Comparison of ENCODE assay signal across 8 cellular contexts in genomic region chr17:28712037-28712704, GRCh38. TPM values are rescaled to one million over a fixed set of nuclear protein-coding genes. Genes with fewer than 3 reads are reported as not detected.
A peak's percentile ranks its signal among the peaks of the same experiment; 100 is the strongest.
DNase-seq lines count a peak whose midpoint lies in the region; ATAC-seq and TF ChIP-seq lines count a peak whose summit lies in the region.

No MANE protein-coding gene starts in this region.

- H3K27ac Mint-ChIP-seq in Caco-2 (ENCODE audit: unreplicated experiment) (peak overlapping the region; percentile 87), natural killer cell (peak overlapping the region; percentile 80 to 88)

- no peak for TF ChIP-seq POLR2A in tibial nerve (IDR thresholded peaks at IDR 0.05)

- H3K9me3 Mint-ChIP-seq in Caco-2 (ENCODE audit: unreplicated experiment): no peaks in the 10 kb centered on the region
- no peaks in the 10 kb centered on the region for H3K9me3 Mint-ChIP-seq in natural killer cell

- no peaks in the 10 kb centered on the region for H3K36me3 ChIP-seq in Caco-2 (ENCODE audit: control insufficient read depth, insufficient read depth, low read length)
- H3K36me3 ChIP-seq in ectodermal cell (ENCODE audit: control insufficient read depth, insufficient read depth, low read length): peaks cover 14% of the 10 kb centered on the region
- peaks cover 0 to 32% (median 5%) of the 10 kb centered on the region in 3 donors for H3K36me3 ChIP-seq in tibial nerve

- H3K4me3 ChIP-seq in Caco-2 (ENCODE audit: low read depth, low read length) (no peak overlapping the region), ectodermal cell (ENCODE audit: insufficient read depth, low read depth, low read length) (peak overlapping the region; percentile 58), tibial nerve (peak overlapping the region; percentile 42 to 72 (median 54))

- intact Hi-C loops in Caco-2 (cut with micrococcal nuclease; ENCODE audit: unreplicated experiment): no loop called here
- intact Hi-C loops in natural killer cell (cut with micrococcal nuclease): loop anchor here (10.0 kb wide), 1 partner anchor 377 kb away; the partner anchor contains the start of genes IFT20 and TNFAIP1

- H3K4me1 Mint-ChIP-seq in Caco-2 (ENCODE audit: low read depth, unreplicated experiment) (peaks cover 6% of the 10 kb centered on the region), natural killer cell (peaks cover 18 to 20% of the 10 kb centered on the region in 2 donors)

- H3K9me3 ChIP-seq in Caco-2 (no peaks in the 10 kb centered on the region), ectodermal cell (ENCODE audit: control insufficient read depth, low read length) (no peaks in the 10 kb centered on the region), tibial nerve (no peaks in the 10 kb centered on the region)

- H3K4me1 ChIP-seq in Caco-2: peaks cover 11% of the 10 kb centered on the region
- peaks cover 7% of the 10 kb centered on the region for H3K4me1 ChIP-seq in ectodermal cell (ENCODE audit: control insufficient read depth, insufficient read depth, low read length)
- H3K4me1 ChIP-seq in tibial nerve: peaks cover 0 to 54% (median 11%) of the 10 kb centered on the region in 4 donors

- POLR2A ChIA-PET in Caco-2 (lab: Charles Lee): no interaction called here

- DNase-seq in Caco-2: peak in 1 of 2 experiments; percentile 35
- DNase-seq in activated CD4-positive, alpha-beta T cell treated with anti-CD3 and anti-CD28 coated beads for 1 hour: peak; percentile 42
- DNase-seq in natural killer cell: peak; percentile 41
- DNase-seq in tibial nerve (ENCODE audit: low spot score in 2 of 2): peak; percentile 19 to 24
- no peak for DNase-seq in NCI-H2227 (lab: John Stamatoyannopoulos, UW; ENCODE audit: unreplicated experiment)

- 12% methylated on average over 34 of the region's 34 CpGs for WGBS in ectodermal cell, 2 experiments
- 24 to 32% methylated on average over 24 to 34 of the region's 34 CpGs for WGBS in tibial nerve, 2 donors

- CTCF ChIA-PET in Caco-2 (lab: Charles Lee): interaction anchor here (0.8 kb wide), 1 partner anchor 15 kb away, joined by 5 read pairs; no protein-coding TSS in a partner anchor

- no peaks in the 10 kb centered on the region for H3K27me3 ChIP-seq in Caco-2 (replicated peaks; ENCODE audit: control insufficient read depth, insufficient read depth, low read length)
- no peaks in the 10 kb centered on the region for H3K27me3 ChIP-seq in ectodermal cell (ENCODE audit: control insufficient read depth, insufficient read depth, low read length, poor library complexity, severe bottlenecking)
- H3K27me3 ChIP-seq in tibial nerve: no peaks in the 10 kb centered on the region

- TF ChIP-seq CTCF in Caco-2 (IDR thresholded peaks at IDR 0.05; ENCODE audit: insufficient read depth in 1 of 2, low read depth in 1 of 2, low read length in 1 of 2, severe bottlenecking in 1 of 2, unreplicated experiment in 1 of 2) (no peak), natural killer cell (IDR thresholded peaks at IDR 0.05) (no peak), tibial nerve (IDR thresholded peaks at IDR 0.05) (no peak)

- H3K4me3 Mint-ChIP-seq in Caco-2 (ENCODE audit: unreplicated experiment): peak overlapping the region; percentile 82
- H3K4me3 Mint-ChIP-seq in natural killer cell: peak overlapping the region; percentile 93

- BruUV-seq in Caco-2 (replicated peaks; lab: Mats Ljungman, UMichigan): no TSS peak

- H3K27me3 Mint-ChIP-seq in Caco-2 (ENCODE audit: insufficient read depth, unreplicated experiment): no peaks in the 10 kb centered on the region
- peaks cover 15 to 17% of the 10 kb centered on the region in 2 donors for H3K27me3 Mint-ChIP-seq in natural killer cell (ENCODE audit: low read depth in 2 of 2)

- ATAC-seq in HG02981 (IDR thresholded peaks at IDR 0.05; ENCODE audit: unreplicated experiment): peak; percentile 31
- ATAC-seq in natural killer cell: peak; percentile 33 to 55 (median 50)
- ATAC-seq in HG02884 (IDR thresholded peaks at IDR 0.05; ENCODE audit: unreplicated experiment): no peak

- H3K36me3 Mint-ChIP-seq in Caco-2 (ENCODE audit: insufficient read depth, unreplicated experiment) (peaks cover 30% of the 10 kb centered on the region), natural killer cell (no peaks in the 10 kb centered on the region)

- TF ChIP-seq EP300 in tibial nerve (IDR thresholded peaks at IDR 0.05): no peak

- H3K27ac ChIP-seq in ectodermal cell (ENCODE audit: insufficient read depth, low read depth, low read length, poor library complexity, severe bottlenecking): peak overlapping the region; percentile 98
- peak overlapping the region; percentile 81 to 97 (median 93) for H3K27ac ChIP-seq in tibial nerve

RNA-seq across cellular contexts. Expression of gene PROCA1, which starts 0.5 kb away (rescaled TPM):
- total RNA-seq in Caco-2 (2022) (4.1 and 4.4 TPM in 2 replicates), natural killer cell (1 to 10 TPM; 2.3 to 5.8 (median 3.6) TPM), tibial nerve (1 to 10 TPM; 2.1 to 6.3 (median 4.6) TPM)
- 28.7 TPM for polyA plus RNA-seq in ectodermal cell (2013, experiment 1 of 4)
- polyA plus RNA-seq in ectodermal cell (2013, experiment 2 of 4): 21.6 TPM
- 24.4 TPM for polyA plus RNA-seq in ectodermal cell (2013, experiment 3 of 4)
- 24.0 TPM for polyA plus RNA-seq in ectodermal cell (2013, experiment 4 of 4)

RNA-seq across cellular contexts. Expression of gene RAB34, which starts 5.5 kb away (rescaled TPM):
- total RNA-seq in Caco-2 (2022): 1.2 and 1.8 TPM in 2 replicates
- polyA plus RNA-seq in ectodermal cell (2013, experiment 1 of 4): 98.2 TPM
- polyA plus RNA-seq in ectodermal cell (2013, experiment 2 of 4): 95.9 TPM
- polyA plus RNA-seq in ectodermal cell (2013, experiment 3 of 4): 94.5 TPM
- 94.6 TPM for polyA plus RNA-seq in ectodermal cell (2013, experiment 4 of 4)
- total RNA-seq in natural killer cell: 10 to 100 TPM in 1 of 3 donors, 1 to 10 TPM in 2; 3.7 to 12.9 (median 3.8) TPM
- total RNA-seq in tibial nerve: 100 to 1,000 TPM; 189 to 298 (median 196) TPM

RNA-seq across cellular contexts. Expression of gene RPL23A, which starts 7.6 kb away (rescaled TPM):
- total RNA-seq in Caco-2 (2022) (1,980 and 2,181 TPM in 2 replicates), natural killer cell (1,000 to 10,000 TPM; 1,375 to 1,532 (median 1,498) TPM), tibial nerve (100 to 1,000 TPM; 431 to 573 (median 517) TPM)
- polyA plus RNA-seq in ectodermal cell (2013, experiment 1 of 4): 1,725 TPM
- 1,692 TPM for polyA plus RNA-seq in ectodermal cell (2013, experiment 2 of 4)
- 2,280 TPM for polyA plus RNA-seq in ectodermal cell (2013, experiment 3 of 4)
- 2,403 TPM for polyA plus RNA-seq in ectodermal cell (2013, experiment 4 of 4)

RNA-seq across cellular contexts. Expression of gene TLCD1, which starts 13.9 kb away (rescaled TPM):
- total RNA-seq in Caco-2 (2022): 31.7 and 37.9 TPM in 2 replicates
- polyA plus RNA-seq in ectodermal cell (2013, experiment 1 of 4): 12.6 TPM
- 13.5 TPM for polyA plus RNA-seq in ectodermal cell (2013, experiment 2 of 4)
- polyA plus RNA-seq in ectodermal cell (2013, experiment 3 of 4): 12.7 TPM
- polyA plus RNA-seq in ectodermal cell (2013, experiment 4 of 4): 11.8 TPM
- 1 to 10 TPM in 1 of 3 donors, not detected in 2; 1.0 TPM for total RNA-seq in natural killer cell
- total RNA-seq in tibial nerve: 1 to 10 TPM in 1 of 4 donors, under 1 TPM in 1, not detected in 2; 0.44 to 1.2 TPM

RNA-seq across cellular contexts. Expression of gene NEK8, which starts 16.4 kb away (rescaled TPM):
- 11.0 and 13.4 TPM in 2 replicates for total RNA-seq in Caco-2 (2022)
- 12.2 TPM for polyA plus RNA-seq in ectodermal cell (2013, experiment 1 of 4)
- polyA plus RNA-seq in ectodermal cell (2013, experiment 2 of 4): 11.3 TPM
- polyA plus RNA-seq in ectodermal cell (2013, experiment 3 of 4): 6.1 TPM
- polyA plus RNA-seq in ectodermal cell (2013, experiment 4 of 4): 8.4 TPM
- total RNA-seq in natural killer cell: 1 to 10 TPM; 5.9 to 7.4 (median 6.8) TPM
- 1 to 10 TPM; 2.8 to 6.0 (median 3.5) TPM for total RNA-seq in tibial nerve

Comparison
In these comparisons a context has a peak if more than half of its experiments do, and no peak if none do; other contexts are left out.
1. RNA of gene RAB34, which starts 5.5 kb away (total RNA-seq): 189 to 298 TPM in tibial nerve; 3.7 to 12.9 TPM in natural killer cell and 1.2 to 1.8 TPM in Caco-2; every median in the first group is over 10 times any median in the second.